In the genomic region with DNA sequence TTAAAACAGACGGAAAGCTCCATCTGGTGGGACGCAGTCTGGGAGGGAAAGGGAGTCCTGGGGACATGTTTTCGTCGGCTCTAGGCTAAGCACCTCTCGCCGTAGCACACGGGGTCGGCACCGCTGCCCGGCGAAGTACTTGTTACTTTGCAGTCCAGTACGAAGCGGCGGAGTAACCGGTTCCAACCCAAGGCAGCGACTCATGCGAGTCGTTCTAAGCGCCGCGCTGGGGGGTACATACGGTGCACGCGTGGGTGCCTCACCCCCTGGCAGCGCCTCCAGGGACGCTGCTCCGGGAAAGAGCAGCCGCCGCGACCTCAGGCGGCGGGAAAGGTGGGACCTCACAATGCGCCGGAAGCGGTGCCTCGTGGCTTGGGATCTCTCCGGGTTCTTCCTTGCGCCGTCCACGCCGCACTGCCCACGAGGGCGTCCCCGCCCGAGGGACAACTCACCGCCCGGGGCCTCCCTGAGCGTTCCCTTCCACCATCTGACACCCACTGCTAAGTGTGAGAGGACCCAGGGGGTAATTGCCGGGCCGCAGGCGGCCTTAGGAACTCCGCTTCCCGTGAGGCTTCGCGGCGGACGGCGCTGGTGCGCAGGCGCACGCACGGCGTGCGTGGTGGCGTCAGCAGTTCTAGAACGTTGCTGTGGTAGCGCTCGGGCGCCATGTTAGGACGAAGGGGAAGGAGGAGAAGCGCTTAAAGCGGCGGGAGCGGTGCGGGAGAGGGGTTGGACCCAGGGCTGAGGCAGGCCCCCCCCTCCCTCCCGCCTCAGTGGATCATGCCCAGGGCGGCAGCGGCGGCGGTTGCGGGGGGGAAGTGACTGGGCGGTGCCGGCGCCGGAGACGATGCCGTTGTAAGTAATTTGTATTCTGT, we compare ENCODE assay signal across 1 cellular context.
TF ChIP-seq lines count a peak whose summit lies in the region.

TSS of gene PAPOLA (plus strand) at position 637 of the 875 bp plus-strand sequence. CDS start at position 848, 211 bp downstream.

TF ChIP-seq in HepG2, 621 proteins besides CTCF, POLR2A, EP300 and RAD21 (continued from another document and continues in another):
- TF ChIP-seq RELA (CRISPR knock-in tag; IDR thresholded peaks at IDR 0.05) (no peak), DR1 (CRISPR knock-in tag; IDR thresholded peaks at IDR 0.05) (peak; percentile 72), HNF1A (IDR thresholded peaks at IDR 0.05; ENCODE audit: low read depth) (no peak), HNF1A (CRISPR knock-in tag; IDR thresholded peaks at IDR 0.05; ENCODE audit: borderline replicate concordance) (peak; percentile 65; the same call in 1 of the 2 replicates), ZNF549 (CRISPR knock-in tag; IDR thresholded peaks at IDR 0.05) (no peak), ZNF547 (CRISPR knock-in tag; IDR thresholded peaks at IDR 0.05) (peak; percentile 77; the same call in 1 of the 2 replicates), ATRX (CRISPR knock-in tag; IDR thresholded peaks at IDR 0.05; ENCODE audit: borderline replicate concordance) (no peak), ZBTB33 (CRISPR knock-in tag; IDR thresholded peaks at IDR 0.05) (no peak), FOXP1 (IDR thresholded peaks at IDR 0.05) (no peak), FOXP1 (CRISPR knock-in tag; IDR thresholded peaks at IDR 0.05) (no peak), HNRNPUL1 (IDR thresholded peaks at IDR 0.05; ENCODE audit: low read depth, low read length) (no peak), REL (CRISPR knock-in tag; conservative IDR thresholded peaks at IDR 0.05) (no peak; the same call in 1 of the 2 replicates), ZNF496 (CRISPR knock-in tag; IDR thresholded peaks at IDR 0.05; ENCODE audit: insufficient replicate concordance) (no peak), BRCA1 (CRISPR knock-in tag; IDR thresholded peaks at IDR 0.05) (peak; percentile 90), ZNF121 (CRISPR knock-in tag; IDR thresholded peaks at IDR 0.05) (0 out of 2 replicates have a peak, but pooled peaks have one; percentile 41), ZFP37 (CRISPR knock-in tag; IDR thresholded peaks at IDR 0.05; ENCODE audit: borderline replicate concordance) (no peak; the same call in 1 of the 2 replicates), KDM4B (CRISPR knock-in tag; IDR thresholded peaks at IDR 0.05) (0 out of 2 replicates have a peak, but pooled peaks have one; percentile 18), ZFP62 (CRISPR knock-in tag; IDR thresholded peaks at IDR 0.05) (no peak), MEF2D (CRISPR knock-in tag; IDR thresholded peaks at IDR 0.05) (peak; percentile 86; the same call in 1 of the 2 replicates), CHD2 (IDR thresholded peaks at IDR 0.05; ENCODE audit: low read depth, low read length) (peak; percentile 37; the same call in 1 of the 2 replicates), ZC3H4 (CRISPR knock-in tag; IDR thresholded peaks at IDR 0.05; ENCODE audit: borderline replicate concordance) (no peak), MNT (IDR thresholded peaks at IDR 0.05) (0 out of 2 replicates have a peak, but pooled peaks have one; percentile 16), HNRNPL (IDR thresholded peaks at IDR 0.05; ENCODE audit: low read depth, low read length) (0 out of 2 replicates have a peak, but pooled peaks have one; percentile 54), FOXK1 (CRISPR knock-in tag; IDR thresholded peaks at IDR 0.05; ENCODE audit: borderline replicate concordance, low read depth) (peak; percentile 73; the same call in 1 of the 2 replicates), ZEB1 (IDR thresholded peaks at IDR 0.05; ENCODE audit: insufficient replicate concordance, low read depth) (no peak), RBFOX2 (IDR thresholded peaks at IDR 0.05; ENCODE audit: low read depth, low read length) (peak; percentile 98), TAF15 (IDR thresholded peaks at IDR 0.05; ENCODE audit: low read depth, low read length, poor library complexity, severe bottlenecking) (no peak), ISL2 (CRISPR knock-in tag; IDR thresholded peaks at IDR 0.05) (peak; percentile 71)
- TF ChIP-seq, protein P1, sequence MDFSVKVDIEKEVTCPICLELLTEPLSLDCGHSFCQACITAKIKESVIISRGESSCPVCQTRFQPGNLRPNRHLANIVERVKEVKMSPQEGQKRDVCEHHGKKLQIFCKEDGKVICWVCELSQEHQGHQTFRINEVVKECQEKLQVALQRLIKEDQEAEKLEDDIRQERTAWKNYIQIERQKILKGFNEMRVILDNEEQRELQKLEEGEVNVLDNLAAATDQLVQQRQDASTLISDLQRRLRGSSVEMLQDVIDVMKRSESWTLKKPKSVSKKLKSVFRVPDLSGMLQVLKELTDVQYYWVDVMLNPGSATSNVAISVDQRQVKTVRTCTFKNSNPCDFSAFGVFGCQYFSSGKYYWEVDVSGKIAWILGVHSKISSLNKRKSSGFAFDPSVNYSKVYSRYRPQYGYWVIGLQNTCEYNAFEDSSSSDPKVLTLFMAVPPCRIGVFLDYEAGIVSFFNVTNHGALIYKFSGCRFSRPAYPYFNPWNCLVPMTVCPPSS (IDR thresholded peaks at IDR 0.05): no peak
- TF ChIP-seq, protein P2, sequence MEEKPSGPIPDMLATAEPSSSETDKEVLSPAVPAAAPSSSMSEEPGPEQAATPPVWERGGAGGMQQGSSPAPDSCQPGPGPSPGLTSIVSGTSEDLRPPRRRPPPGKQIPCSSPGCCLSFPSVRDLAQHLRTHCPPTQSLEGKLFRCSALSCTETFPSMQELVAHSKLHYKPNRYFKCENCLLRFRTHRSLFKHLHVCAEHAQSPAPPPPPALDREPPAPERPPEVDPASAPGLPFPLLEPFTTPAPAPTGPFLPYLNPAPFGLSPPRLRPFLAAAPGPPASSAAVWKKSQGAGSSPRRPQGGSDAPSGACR (CRISPR knock-in tag; IDR thresholded peaks at IDR 0.05): peak; percentile 87; the same call in 1 of the 2 replicates
- TF ChIP-seq, protein P3, sequence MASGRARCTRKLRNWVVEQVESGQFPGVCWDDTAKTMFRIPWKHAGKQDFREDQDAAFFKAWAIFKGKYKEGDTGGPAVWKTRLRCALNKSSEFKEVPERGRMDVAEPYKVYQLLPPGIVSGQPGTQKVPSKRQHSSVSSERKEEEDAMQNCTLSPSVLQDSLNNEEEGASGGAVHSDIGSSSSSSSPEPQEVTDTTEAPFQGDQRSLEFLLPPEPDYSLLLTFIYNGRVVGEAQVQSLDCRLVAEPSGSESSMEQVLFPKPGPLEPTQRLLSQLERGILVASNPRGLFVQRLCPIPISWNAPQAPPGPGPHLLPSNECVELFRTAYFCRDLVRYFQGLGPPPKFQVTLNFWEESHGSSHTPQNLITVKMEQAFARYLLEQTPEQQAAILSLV (CRISPR knock-in tag; IDR thresholded peaks at IDR 0.05; ENCODE audit: borderline replicate concordance): peak; percentile 85; the same call in 1 of the 2 replicates
- TF ChIP-seq, protein P4, sequence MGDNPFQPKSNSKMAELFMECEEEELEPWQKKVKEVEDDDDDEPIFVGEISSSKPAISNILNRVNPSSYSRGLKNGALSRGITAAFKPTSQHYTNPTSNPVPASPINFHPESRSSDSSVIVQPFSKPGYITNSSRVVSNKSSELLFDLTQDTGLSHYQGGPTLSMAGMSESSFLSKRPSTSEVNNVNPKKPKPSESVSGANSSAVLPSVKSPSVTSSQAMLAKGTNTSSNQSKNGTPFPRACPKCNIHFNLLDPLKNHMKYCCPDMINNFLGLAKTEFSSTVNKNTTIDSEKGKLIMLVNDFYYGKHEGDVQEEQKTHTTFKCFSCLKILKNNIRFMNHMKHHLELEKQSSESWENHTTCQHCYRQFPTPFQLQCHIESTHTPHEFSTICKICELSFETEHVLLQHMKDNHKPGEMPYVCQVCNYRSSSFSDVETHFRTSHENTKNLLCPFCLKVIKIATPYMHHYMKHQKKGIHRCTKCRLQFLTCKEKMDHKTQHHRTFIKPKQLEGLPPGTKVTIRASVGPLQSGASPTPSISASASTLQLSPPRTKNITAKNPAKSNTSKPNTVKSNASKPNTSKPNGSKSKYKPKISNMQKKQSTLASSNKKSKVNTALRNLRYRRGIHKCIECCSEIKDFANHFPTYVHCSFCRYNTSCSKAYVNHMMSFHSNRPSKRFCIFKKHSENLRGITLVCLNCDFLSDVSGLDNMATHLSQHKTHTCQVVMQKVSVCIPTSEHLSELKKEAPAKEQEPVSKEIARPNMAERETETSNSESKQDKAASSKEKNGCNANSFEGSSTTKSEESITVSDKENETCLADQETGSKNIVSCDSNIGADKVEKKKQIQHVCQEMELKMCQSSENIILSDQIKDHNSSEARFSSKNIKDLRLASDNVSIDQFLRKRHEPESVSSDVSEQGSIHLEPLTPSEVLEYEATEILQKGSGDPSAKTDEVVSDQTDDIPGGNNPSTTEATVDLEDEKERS (CRISPR knock-in tag; IDR thresholded peaks at IDR 0.05): peak; percentile 88
- TF ChIP-seq, protein P5, sequence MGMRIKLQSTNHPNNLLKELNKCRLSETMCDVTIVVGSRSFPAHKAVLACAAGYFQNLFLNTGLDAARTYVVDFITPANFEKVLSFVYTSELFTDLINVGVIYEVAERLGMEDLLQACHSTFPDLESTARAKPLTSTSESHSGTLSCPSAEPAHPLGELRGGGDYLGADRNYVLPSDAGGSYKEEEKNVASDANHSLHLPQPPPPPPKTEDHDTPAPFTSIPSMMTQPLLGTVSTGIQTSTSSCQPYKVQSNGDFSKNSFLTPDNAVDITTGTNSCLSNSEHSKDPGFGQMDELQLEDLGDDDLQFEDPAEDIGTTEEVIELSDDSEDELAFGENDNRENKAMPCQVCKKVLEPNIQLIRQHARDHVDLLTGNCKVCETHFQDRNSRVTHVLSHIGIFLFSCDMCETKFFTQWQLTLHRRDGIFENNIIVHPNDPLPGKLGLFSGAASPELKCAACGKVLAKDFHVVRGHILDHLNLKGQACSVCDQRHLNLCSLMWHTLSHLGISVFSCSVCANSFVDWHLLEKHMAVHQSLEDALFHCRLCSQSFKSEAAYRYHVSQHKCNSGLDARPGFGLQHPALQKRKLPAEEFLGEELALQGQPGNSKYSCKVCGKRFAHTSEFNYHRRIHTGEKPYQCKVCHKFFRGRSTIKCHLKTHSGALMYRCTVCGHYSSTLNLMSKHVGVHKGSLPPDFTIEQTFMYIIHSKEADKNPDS (CRISPR knock-in tag; IDR thresholded peaks at IDR 0.05): peak; percentile 74; the same call in 1 of the 2 replicates
- TF ChIP-seq, protein P6, sequence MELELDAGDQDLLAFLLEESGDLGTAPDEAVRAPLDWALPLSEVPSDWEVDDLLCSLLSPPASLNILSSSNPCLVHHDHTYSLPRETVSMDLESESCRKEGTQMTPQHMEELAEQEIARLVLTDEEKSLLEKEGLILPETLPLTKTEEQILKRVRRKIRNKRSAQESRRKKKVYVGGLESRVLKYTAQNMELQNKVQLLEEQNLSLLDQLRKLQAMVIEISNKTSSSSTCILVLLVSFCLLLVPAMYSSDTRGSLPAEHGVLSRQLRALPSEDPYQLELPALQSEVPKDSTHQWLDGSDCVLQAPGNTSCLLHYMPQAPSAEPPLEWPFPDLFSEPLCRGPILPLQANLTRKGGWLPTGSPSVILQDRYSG (CRISPR knock-in tag; IDR thresholded peaks at IDR 0.05): 0 out of 2 replicates have a peak, but pooled peaks have one; percentile 12
